ENCODE assay signal across 1 cellular context in genomic region chr9:110427497-110428104, GRCh38.
A peak's percentile ranks its signal among the peaks of the same experiment; 100 is the strongest.
TF ChIP-seq lines count a peak whose summit lies in the region.

No MANE protein-coding gene starts in this region.

TF ChIP-seq in K562, 482 proteins besides CTCF, POLR2A, EP300 and RAD21 (continued from another document):
- TF ChIP-seq ZNF639 (CRISPR knock-in tag; conservative IDR thresholded peaks at IDR 0.05 in 1 of 2, IDR thresholded peaks at IDR 0.05 in 1 of 2) (no peak), PML (IDR thresholded peaks at IDR 0.05; ENCODE audit: low read length) (no peak), NCOA6 (IDR thresholded peaks at IDR 0.05) (no peak), EHMT2 (IDR thresholded peaks at IDR 0.05) (0 out of 2 replicates have a peak, but pooled peaks have one; percentile 45), MEIS2 (IDR thresholded peaks at IDR 0.05; ENCODE audit: partially characterized antibody) (peak; percentile 15), CTCFL (IDR thresholded peaks at IDR 0.05; ENCODE audit: borderline replicate concordance, insufficient read depth, low read depth, low read length, poor library complexity, severe bottlenecking) (peak; percentile 21), NCOA4 (IDR thresholded peaks at IDR 0.05; ENCODE audit: partially characterized antibody) (no peak), ZBTB43 (CRISPR knock-in tag; IDR thresholded peaks at IDR 0.05) (no peak), HSF4 (CRISPR knock-in tag; IDR thresholded peaks at IDR 0.05; ENCODE audit: borderline replicate concordance) (no peak), STAG1 (CRISPR knock-in tag; IDR thresholded peaks at IDR 0.05; ENCODE audit: borderline replicate concordance) (no peak), KLF16 (IDR thresholded peaks at IDR 0.05) (0 out of 2 replicates have a peak, but pooled peaks have one; percentile 19), GATAD2A (IDR thresholded peaks at IDR 0.05) (no peak)
